1 cellular context compared by ENCODE assay signal in the genomic region with DNA sequence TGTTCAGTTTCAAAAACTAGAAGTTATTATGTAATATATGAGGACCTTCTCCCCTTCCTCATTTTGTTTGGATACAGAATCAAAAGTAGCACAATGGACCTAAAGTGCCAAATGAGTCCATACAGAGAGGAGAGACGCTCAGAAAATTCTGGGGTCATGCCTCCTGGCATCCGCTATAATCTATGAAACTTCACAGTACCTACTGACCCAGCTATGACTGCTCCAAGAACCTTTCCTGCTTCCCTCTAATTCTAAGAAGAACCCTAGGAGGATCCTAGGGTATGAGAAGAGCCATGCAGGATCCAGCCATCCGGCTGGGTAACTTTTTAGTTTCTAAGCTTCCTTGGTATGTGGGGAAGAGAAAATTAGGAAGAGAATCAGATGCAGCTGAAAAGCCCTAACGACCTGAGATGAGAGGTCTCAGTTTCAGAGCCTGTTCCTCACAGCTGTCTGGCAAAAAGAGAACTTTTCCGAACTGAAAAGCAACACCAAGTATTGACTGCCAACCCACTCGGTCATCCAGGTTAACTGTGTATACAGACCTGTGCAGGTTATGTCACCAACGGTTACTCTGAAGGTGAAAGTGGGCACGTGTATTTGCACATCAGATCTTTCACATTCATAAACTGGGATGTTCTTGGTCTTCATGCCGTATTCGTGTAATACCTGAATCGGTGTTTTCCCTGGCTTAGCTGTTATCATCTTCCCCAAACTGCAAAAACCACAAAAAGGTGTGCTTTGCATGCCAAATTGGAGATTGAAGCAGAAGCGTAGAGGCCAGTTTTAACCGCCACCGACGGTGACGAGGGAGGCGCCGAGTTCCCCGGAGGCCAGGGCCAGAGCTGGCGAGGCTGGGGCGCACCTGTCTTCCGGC.
TF ChIP-seq lines count a peak whose summit lies in the region.

No MANE protein-coding gene starts in this region.

TF ChIP-seq in GM23338, 12 proteins besides CTCF, POLR2A, EP300 and RAD21:
- TF ChIP-seq EZH2 (IDR thresholded peaks at IDR 0.05; ENCODE audit: low read depth, unreplicated experiment) (no peak), ZNF114 (CRISPR knock-in tag; IDR thresholded peaks at IDR 0.05) (no peak)
- TF ChIP-seq, protein P1, sequence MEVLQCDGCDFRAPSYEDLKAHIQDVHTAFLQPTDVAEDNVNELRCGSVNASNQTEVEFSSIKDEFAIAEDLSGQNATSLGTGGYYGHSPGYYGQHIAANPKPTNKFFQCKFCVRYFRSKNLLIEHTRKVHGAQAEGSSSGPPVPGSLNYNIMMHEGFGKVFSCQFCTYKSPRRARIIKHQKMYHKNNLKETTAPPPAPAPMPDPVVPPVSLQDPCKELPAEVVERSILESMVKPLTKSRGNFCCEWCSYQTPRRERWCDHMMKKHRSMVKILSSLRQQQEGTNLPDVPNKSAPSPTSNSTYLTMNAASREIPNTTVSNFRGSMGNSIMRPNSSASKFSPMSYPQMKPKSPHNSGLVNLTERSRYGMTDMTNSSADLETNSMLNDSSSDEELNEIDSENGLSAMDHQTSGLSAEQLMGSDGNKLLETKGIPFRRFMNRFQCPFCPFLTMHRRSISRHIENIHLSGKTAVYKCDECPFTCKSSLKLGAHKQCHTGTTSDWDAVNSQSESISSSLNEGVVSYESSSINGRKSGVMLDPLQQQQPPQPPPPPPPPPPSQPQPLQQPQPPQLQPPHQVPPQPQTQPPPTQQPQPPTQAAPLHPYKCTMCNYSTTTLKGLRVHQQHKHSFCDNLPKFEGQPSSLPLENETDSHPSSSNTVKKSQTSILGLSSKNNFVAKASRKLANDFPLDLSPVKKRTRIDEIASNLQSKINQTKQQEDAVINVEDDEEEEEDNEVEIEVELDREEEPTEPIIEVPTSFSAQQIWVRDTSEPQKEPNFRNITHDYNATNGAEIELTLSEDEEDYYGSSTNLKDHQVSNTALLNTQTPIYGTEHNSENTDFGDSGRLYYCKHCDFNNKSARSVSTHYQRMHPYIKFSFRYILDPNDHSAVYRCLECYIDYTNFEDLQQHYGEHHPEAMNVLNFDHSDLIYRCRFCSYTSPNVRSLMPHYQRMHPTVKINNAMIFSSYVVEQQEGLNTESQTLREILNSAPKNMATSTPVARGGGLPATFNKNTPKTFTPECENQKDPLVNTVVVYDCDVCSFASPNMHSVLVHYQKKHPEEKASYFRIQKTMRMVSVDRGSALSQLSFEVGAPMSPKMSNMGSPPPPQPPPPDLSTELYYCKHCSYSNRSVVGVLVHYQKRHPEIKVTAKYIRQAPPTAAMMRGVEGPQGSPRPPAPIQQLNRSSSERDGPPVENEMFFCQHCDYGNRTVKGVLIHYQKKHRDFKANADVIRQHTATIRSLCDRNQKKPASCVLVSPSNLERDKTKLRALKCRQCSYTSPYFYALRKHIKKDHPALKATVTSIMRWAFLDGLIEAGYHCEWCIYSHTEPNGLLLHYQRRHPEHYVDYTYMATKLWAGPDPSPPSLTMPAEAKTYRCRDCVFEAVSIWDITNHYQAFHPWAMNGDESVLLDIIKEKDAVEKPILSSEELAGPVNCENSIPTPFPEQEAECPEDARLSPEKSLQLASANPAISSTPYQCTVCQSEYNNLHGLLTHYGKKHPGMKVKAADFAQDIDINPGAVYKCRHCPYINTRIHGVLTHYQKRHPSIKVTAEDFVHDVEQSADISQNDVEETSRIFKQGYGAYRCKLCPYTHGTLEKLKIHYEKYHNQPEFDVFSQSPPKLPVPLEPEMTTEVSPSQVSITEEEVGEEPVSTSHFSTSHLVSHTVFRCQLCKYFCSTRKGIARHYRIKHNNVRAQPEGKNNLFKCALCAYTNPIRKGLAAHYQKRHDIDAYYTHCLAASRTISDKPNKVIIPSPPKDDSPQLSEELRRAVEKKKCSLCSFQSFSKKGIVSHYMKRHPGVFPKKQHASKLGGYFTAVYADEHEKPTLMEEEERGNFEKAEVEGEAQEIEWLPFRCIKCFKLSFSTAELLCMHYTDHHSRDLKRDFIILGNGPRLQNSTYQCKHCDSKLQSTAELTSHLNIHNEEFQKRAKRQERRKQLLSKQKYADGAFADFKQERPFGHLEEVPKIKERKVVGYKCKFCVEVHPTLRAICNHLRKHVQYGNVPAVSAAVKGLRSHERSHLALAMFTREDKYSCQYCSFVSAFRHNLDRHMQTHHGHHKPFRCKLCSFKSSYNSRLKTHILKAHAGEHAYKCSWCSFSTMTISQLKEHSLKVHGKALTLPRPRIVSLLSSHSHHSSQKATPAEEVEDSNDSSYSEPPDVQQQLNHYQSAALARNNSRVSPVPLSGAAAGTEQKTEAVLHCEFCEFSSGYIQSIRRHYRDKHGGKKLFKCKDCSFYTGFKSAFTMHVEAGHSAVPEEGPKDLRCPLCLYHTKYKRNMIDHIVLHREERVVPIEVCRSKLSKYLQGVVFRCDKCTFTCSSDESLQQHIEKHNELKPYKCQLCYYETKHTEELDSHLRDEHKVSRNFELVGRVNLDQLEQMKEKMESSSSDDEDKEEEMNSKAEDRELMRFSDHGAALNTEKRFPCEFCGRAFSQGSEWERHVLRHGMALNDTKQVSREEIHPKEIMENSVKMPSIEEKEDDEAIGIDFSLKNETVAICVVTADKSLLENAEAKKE (CRISPR knock-in tag; IDR thresholded peaks at IDR 0.05): no peak
- TF ChIP-seq, protein P2, sequence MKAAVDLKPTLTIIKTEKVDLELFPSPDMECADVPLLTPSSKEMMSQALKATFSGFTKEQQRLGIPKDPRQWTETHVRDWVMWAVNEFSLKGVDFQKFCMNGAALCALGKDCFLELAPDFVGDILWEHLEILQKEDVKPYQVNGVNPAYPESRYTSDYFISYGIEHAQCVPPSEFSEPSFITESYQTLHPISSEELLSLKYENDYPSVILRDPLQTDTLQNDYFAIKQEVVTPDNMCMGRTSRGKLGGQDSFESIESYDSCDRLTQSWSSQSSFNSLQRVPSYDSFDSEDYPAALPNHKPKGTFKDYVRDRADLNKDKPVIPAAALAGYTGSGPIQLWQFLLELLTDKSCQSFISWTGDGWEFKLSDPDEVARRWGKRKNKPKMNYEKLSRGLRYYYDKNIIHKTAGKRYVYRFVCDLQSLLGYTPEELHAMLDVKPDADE (IDR thresholded peaks at IDR 0.05): no peak
- TF ChIP-seq, protein P3, sequence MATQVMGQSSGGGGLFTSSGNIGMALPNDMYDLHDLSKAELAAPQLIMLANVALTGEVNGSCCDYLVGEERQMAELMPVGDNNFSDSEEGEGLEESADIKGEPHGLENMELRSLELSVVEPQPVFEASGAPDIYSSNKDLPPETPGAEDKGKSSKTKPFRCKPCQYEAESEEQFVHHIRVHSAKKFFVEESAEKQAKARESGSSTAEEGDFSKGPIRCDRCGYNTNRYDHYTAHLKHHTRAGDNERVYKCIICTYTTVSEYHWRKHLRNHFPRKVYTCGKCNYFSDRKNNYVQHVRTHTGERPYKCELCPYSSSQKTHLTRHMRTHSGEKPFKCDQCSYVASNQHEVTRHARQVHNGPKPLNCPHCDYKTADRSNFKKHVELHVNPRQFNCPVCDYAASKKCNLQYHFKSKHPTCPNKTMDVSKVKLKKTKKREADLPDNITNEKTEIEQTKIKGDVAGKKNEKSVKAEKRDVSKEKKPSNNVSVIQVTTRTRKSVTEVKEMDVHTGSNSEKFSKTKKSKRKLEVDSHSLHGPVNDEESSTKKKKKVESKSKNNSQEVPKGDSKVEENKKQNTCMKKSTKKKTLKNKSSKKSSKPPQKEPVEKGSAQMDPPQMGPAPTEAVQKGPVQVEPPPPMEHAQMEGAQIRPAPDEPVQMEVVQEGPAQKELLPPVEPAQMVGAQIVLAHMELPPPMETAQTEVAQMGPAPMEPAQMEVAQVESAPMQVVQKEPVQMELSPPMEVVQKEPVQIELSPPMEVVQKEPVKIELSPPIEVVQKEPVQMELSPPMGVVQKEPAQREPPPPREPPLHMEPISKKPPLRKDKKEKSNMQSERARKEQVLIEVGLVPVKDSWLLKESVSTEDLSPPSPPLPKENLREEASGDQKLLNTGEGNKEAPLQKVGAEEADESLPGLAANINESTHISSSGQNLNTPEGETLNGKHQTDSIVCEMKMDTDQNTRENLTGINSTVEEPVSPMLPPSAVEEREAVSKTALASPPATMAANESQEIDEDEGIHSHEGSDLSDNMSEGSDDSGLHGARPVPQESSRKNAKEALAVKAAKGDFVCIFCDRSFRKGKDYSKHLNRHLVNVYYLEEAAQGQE (IDR thresholded peaks at IDR 0.05; ENCODE audit: unreplicated experiment): no peak
